ENCODE assay signal across 1 cellular context in genomic region chr19:55041627-55042343, GRCh38.
TF ChIP-seq lines count a peak whose summit lies in the region.

No MANE protein-coding gene starts in this region.

TF ChIP-seq in K562, 482 proteins besides CTCF, POLR2A, EP300 and RAD21 (continued from another document and continues in another):
- TF ChIP-seq DEAF1 (CRISPR knock-in tag; IDR thresholded peaks at IDR 0.05) (no peak), MLLT1 (IDR thresholded peaks at IDR 0.05) (no peak), POLR2H (tag; IDR thresholded peaks at IDR 0.05; ENCODE audit: low read depth) (no peak), E2F1 (CRISPR knock-in tag; IDR thresholded peaks at IDR 0.05) (no peak), SAFB (IDR thresholded peaks at IDR 0.05; ENCODE audit: borderline replicate concordance, low read depth, low read length) (no peak), RAD51 (IDR thresholded peaks at IDR 0.05; ENCODE audit: borderline replicate concordance, low read depth) (no peak), ZNF184 (CRISPR knock-in tag; IDR thresholded peaks at IDR 0.05) (no peak), PREB (CRISPR knock-in tag; IDR thresholded peaks at IDR 0.05) (no peak), ZC3H11A (IDR thresholded peaks at IDR 0.05; ENCODE audit: low read depth, low read length) (no peak), MXI1 (IDR thresholded peaks at IDR 0.05; ENCODE audit: low read depth, low read length) (no peak), MCM3 (IDR thresholded peaks at IDR 0.05) (no peak), GATA2 (CRISPR knock-in tag; IDR thresholded peaks at IDR 0.05) (peak; percentile 71), ZNF518B (CRISPR knock-in tag; IDR thresholded peaks at IDR 0.05) (no peak), RFX7 (CRISPR knock-in tag; IDR thresholded peaks at IDR 0.05) (no peak), PCBP2 (IDR thresholded peaks at IDR 0.05; ENCODE audit: low read depth, low read length, poor library complexity, severe bottlenecking) (no peak), ETS1 (conservative IDR thresholded peaks at IDR 0.05; ENCODE audit: control insufficient read depth, low read depth, low read length) (no peak), ZBTB11 (CRISPR knock-in tag; IDR thresholded peaks at IDR 0.05) (peak in 1 of 3 experiments; percentile 71; a peak in 2 of 6 replicates), GATAD2A (IDR thresholded peaks at IDR 0.05) (no peak; the same call in 1 of the 2 replicates), EHMT2 (IDR thresholded peaks at IDR 0.05) (no peak), LARP7 (IDR thresholded peaks at IDR 0.05) (no peak), NFE2 (IDR thresholded peaks at IDR 0.05; ENCODE audit: low read depth) (no peak), NR3C1 (CRISPR knock-in tag; IDR thresholded peaks at IDR 0.05) (no peak), TCF3 (CRISPR knock-in tag; IDR thresholded peaks at IDR 0.05) (peak; percentile 61), PTBP1 (IDR thresholded peaks at IDR 0.05; ENCODE audit: low read depth, low read length) (no peak), STAT6 (CRISPR knock-in tag; IDR thresholded peaks at IDR 0.05) (no peak), ZNF431 (CRISPR knock-in tag; IDR thresholded peaks at IDR 0.05) (no peak), NFRKB (IDR thresholded peaks at IDR 0.05; ENCODE audit: low read depth) (0 out of 2 replicates have a peak, but pooled peaks have one; percentile 21), RBM25 (IDR thresholded peaks at IDR 0.05; ENCODE audit: low read depth, low read length, severe bottlenecking) (no peak), ZNF398 (CRISPR knock-in tag; IDR thresholded peaks at IDR 0.05) (no peak), KLF13 (tag; IDR thresholded peaks at IDR 0.05; ENCODE audit: borderline replicate concordance, low read depth) (no peak), ELF1 (tag; IDR thresholded peaks at IDR 0.05) (peak; percentile 48; the same call in 1 of the 2 replicates), NR2C2 (CRISPR knock-in tag; IDR thresholded peaks at IDR 0.05) (no peak), NR2C2 (tag; IDR thresholded peaks at IDR 0.05) (peak; percentile 86), CXXC5 (CRISPR knock-in tag; IDR thresholded peaks at IDR 0.05) (peak; percentile 64), RBBP5 (IDR thresholded peaks at IDR 0.05; ENCODE audit: borderline replicate concordance, insufficient read depth, low read length, poor library complexity, severe bottlenecking) (peak; percentile 72), CREB1 (IDR thresholded peaks at IDR 0.05) (no peak), CREB1 (CRISPR knock-in tag; IDR thresholded peaks at IDR 0.05) (peak; percentile 44; the same call in 1 of the 2 replicates), RNF2 (IDR thresholded peaks at IDR 0.05) (peak; percentile 76), HNRNPL (IDR thresholded peaks at IDR 0.05; ENCODE audit: low read depth, low read length) (no peak), MXD1 (CRISPR knock-in tag; IDR thresholded peaks at IDR 0.05; ENCODE audit: borderline replicate concordance, poor library complexity, severe bottlenecking) (no peak), PHF20 (IDR thresholded peaks at IDR 0.05; ENCODE audit: partially characterized antibody) (no peak), RBM15 (IDR thresholded peaks at IDR 0.05; ENCODE audit: insufficient read depth, low read length) (no peak), GABPA (tag; conservative IDR thresholded peaks at IDR 0.05; ENCODE audit: low read depth) (peak; percentile 81), ZNF707 (CRISPR knock-in tag; conservative IDR thresholded peaks at IDR 0.05) (no peak), ZNF740 (CRISPR knock-in tag; IDR thresholded peaks at IDR 0.05) (0 out of 2 replicates have a peak, but pooled peaks have one; percentile 24), ZNF740 (tag; IDR thresholded peaks at IDR 0.05) (no peak), NCOR1 (IDR thresholded peaks at IDR 0.05) (peak; percentile 36; the same call in 1 of the 2 replicates)
